Comparison of ENCODE assay signal across 21 cellular contexts in the genomic region with DNA sequence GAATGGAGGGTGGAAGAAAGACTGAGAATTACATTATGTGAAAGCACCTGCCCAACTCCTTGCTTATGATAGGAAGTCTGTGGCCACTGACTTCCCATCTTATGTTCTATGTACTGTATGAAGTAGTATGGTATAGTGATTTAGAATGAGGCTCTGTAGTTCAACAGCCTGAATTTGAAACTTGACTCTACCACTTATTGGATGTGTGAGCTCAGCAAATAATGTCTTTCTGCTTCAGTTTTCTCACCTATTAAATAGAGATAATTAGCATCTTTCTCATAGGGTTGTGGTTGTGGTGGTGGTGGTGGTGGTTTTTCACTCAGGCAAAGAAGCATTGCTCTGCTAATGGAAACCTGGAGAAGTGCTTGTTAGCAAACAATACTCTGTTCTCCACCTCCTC.
"Had no signal": no experiment of that assay in that cellular context is flagged by ENCODE, and none has a peak within 500 bp of the region (broad histone marks: within the 10 kb centered on the region; RNA-seq: fewer than 3 reads in every experiment).

No MANE protein-coding gene starts in this region.

- H3K4me3 Mint-ChIP-seq: activated CD4-positive, alpha-beta memory T cell treated with anti-CD3 and anti-CD28 coated beads, Interleukin-2, amount 10 ng/mL, durations not matched to agents 7 days and 5 days; activated CD4-positive, alpha-beta T cell treated with anti-CD3 and anti-CD28 coated beads, Interleukin-2, amount 10 ng/mL, durations not matched to agents 24 days and 14 days; activated T-cell treated with anti-CD3 and anti-CD28 coated beads, Interleukin-2, amount 50 U/mL, for 72 hours; natural killer cell treated with Interleukin-12 subunit alpha and Interleukin-12 subunit beta and Interleukin-15 and Interleukin-18, amount 100 ng/mL, for 72 hours had no signal

- H3K4me3 ChIP-seq: body of pancreas, colonic mucosa, gastrocnemius medialis, hepatocyte, left ventricle myocardium inferior, lung, mucosa of descending colon, testis, transverse colon had no signal

- ATAC-seq: activated naive CD4-positive, alpha-beta T cell treated with anti-CD3 and anti-CD28 coated beads, Interleukin-2, amount 50 U/mL, for 72 hours; activated T-cell treated with anti-CD3 and anti-CD28 coated beads, Interleukin-2, amount 50 U/mL, for 72 hours; body of pancreas; gastrocnemius medialis; mucosa of descending colon; natural killer cell treated with Interleukin-12 subunit alpha and Interleukin-12 subunit beta and Interleukin-15 and Interleukin-18, amount 100 ng/mL, for 72 hours; right cardiac atrium; stimulated activated naive CD8-positive, alpha-beta T cell treated with anti-CD3 and anti-CD28 coated beads, Interleukin-15, Interleukin-2, amounts not matched to agents 100 U/mL and 50 U/mL, for 24 hours had no signal

- DNase-seq: activated CD4-positive, alpha-beta memory T cell treated with anti-CD3 and anti-CD28 coated beads, Interleukin-2, amount 10 ng/mL, durations not matched to agents 7 days and 5 days; activated CD4-positive, alpha-beta T cell treated with anti-CD3 and anti-CD28 coated beads, Interleukin-2, amount 10 ng/mL, durations not matched to agents 24 days and 14 days; activated CD4-positive, CD25-positive, alpha-beta regulatory T cell treated with anti-CD3 and anti-CD28 coated beads, Interleukin-2, amount 50 U/mL, for 72 hours; activated naive CD4-positive, alpha-beta T cell; activated T-cell treated with anti-CD3 and anti-CD28 coated beads, Interleukin-2, amount 50 U/mL, for 72 hours; body of pancreas; colonic mucosa; effector CD8-positive, alpha-beta T cell; gastrocnemius medialis; islet precursor cell; left ventricle myocardium inferior; mucosa of descending colon; right cardiac atrium; stimulated activated CD4-positive, alpha-beta T cell treated with anti-CD3 and anti-CD28 coated beads, Interleukin-2, amount 100 ng/mL, for 48 hours; stimulated activated naive CD8-positive, alpha-beta T cell treated with anti-CD3 and anti-CD28 coated beads, Interleukin-15, Interleukin-2, amounts not matched to agents 100 U/mL and 50 U/mL, for 24 hours; testis; transverse colon had no signal

- H3K27ac Mint-ChIP-seq: activated CD4-positive, alpha-beta memory T cell treated with anti-CD3 and anti-CD28 coated beads, Interleukin-2, amount 10 ng/mL, durations not matched to agents 7 days and 5 days; activated CD4-positive, alpha-beta T cell treated with anti-CD3 and anti-CD28 coated beads, Interleukin-2, amount 10 ng/mL, durations not matched to agents 24 days and 14 days; activated naive CD4-positive, alpha-beta T cell treated with anti-CD3 and anti-CD28 coated beads, Interleukin-2, amount 50 U/mL, for 72 hours; activated T-cell treated with anti-CD3 and anti-CD28 coated beads, Interleukin-2, amount 50 U/mL, for 72 hours; natural killer cell treated with Interleukin-12 subunit alpha and Interleukin-12 subunit beta and Interleukin-15 and Interleukin-18, amount 100 ng/mL, for 72 hours had no signal

- H3K9me3 Mint-ChIP-seq: activated CD4-positive, alpha-beta memory T cell treated with anti-CD3 and anti-CD28 coated beads, Interleukin-2, amount 10 ng/mL, durations not matched to agents 7 days and 5 days; natural killer cell treated with Interleukin-12 subunit alpha and Interleukin-12 subunit beta and Interleukin-15 and Interleukin-18, amount 100 ng/mL, for 72 hours had no signal

- H2AFZ ChIP-seq: hepatocyte had no signal

- H3K27me3 Mint-ChIP-seq: activated CD4-positive, alpha-beta memory T cell treated with anti-CD3 and anti-CD28 coated beads, Interleukin-2, amount 10 ng/mL, durations not matched to agents 7 days and 5 days; activated CD4-positive, alpha-beta T cell treated with anti-CD3 and anti-CD28 coated beads, Interleukin-2, amount 10 ng/mL, durations not matched to agents 24 days and 14 days; natural killer cell treated with Interleukin-12 subunit alpha and Interleukin-12 subunit beta and Interleukin-15 and Interleukin-18, amount 100 ng/mL, for 72 hours had no signal

- H3K4me1 Mint-ChIP-seq: activated CD4-positive, alpha-beta T cell treated with anti-CD3 and anti-CD28 coated beads, Interleukin-2, amount 10 ng/mL, durations not matched to agents 24 days and 14 days had no signal

- H3K9me3 ChIP-seq: body of pancreas, colonic mucosa, gastrocnemius medialis, mucosa of descending colon, testis, transverse colon had no signal

- H3K36me3 ChIP-seq: colonic mucosa, gastrocnemius medialis, left ventricle myocardium inferior, transverse colon had no signal

- H3K79me2 ChIP-seq: hepatocyte had no signal

- H3K27me3 ChIP-seq: body of pancreas, colonic mucosa, gastrocnemius medialis, hepatocyte, testis, transverse colon had no signal

- H3K4me2 ChIP-seq: hepatocyte had no signal

- H3K4me1 ChIP-seq: colonic mucosa, gastrocnemius medialis, left ventricle myocardium inferior, testis, transverse colon had no signal
